ENCODE assay signal across 2 cellular contexts in the genomic region with DNA sequence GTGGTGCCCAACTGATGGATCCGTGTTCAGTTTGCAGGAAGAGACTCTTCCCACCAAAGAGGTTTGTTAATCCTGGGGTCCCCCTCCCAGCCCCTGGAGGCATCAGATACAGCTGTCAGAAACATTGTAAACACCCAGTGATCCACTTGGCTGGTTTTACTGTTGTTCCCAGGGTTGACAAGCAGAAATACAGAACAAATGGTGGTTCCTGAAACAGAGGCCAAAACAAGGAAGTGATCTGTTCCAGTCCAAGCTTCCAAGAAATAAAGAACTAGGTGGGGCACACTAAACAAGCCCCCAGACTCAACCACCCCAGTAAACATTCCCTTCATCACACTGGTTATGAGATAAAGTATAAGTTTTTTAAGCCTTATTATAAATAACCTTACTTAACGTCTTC.
TF ChIP-seq lines count a peak whose summit lies in the region.

No MANE protein-coding gene starts in this region.

TF ChIP-seq in HCT116, 20 proteins besides CTCF, POLR2A, EP300 and RAD21:
- TF ChIP-seq, protein P1, sequence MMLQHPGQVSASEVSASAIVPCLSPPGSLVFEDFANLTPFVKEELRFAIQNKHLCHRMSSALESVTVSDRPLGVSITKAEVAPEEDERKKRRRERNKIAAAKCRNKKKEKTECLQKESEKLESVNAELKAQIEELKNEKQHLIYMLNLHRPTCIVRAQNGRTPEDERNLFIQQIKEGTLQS (IDR thresholded peaks at IDR 0.05): no peak
- TF ChIP-seq ZFX (IDR thresholded peaks at IDR 0.05) (no peak), FOSL1 (IDR thresholded peaks at IDR 0.05; ENCODE audit: low read depth) (no peak)

TF ChIP-seq in GM12878, 131 proteins besides CTCF, POLR2A, EP300 and RAD21:
- TF ChIP-seq SPI1 (IDR thresholded peaks at IDR 0.05; ENCODE audit: borderline replicate concordance, insufficient read depth, low read depth, low read length): peak; percentile 8; the same call in 1 of the 2 replicates
- TF ChIP-seq, protein P2, sequence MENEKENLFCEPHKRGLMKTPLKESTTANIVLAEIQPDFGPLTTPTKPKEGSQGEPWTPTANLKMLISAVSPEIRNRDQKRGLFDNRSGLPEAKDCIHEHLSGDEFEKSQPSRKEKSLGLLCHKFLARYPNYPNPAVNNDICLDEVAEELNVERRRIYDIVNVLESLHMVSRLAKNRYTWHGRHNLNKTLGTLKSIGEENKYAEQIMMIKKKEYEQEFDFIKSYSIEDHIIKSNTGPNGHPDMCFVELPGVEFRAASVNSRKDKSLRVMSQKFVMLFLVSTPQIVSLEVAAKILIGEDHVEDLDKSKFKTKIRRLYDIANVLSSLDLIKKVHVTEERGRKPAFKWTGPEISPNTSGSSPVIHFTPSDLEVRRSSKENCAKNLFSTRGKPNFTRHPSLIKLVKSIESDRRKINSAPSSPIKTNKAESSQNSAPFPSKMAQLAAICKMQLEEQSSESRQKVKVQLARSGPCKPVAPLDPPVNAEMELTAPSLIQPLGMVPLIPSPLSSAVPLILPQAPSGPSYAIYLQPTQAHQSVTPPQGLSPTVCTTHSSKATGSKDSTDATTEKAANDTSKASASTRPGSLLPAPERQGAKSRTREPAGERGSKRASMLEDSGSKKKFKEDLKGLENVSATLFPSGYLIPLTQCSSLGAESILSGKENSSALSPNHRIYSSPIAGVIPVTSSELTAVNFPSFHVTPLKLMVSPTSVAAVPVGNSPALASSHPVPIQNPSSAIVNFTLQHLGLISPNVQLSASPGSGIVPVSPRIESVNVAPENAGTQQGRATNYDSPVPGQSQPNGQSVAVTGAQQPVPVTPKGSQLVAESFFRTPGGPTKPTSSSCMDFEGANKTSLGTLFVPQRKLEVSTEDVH (IDR thresholded peaks at IDR 0.05; ENCODE audit: low read depth, partially characterized antibody): no peak
- no peak for TF ChIP-seq SMAD5 (IDR thresholded peaks at IDR 0.05; ENCODE audit: low read depth)
- no peak for TF ChIP-seq SP1 (IDR thresholded peaks at IDR 0.05; ENCODE audit: low read depth, low read length)
TF ChIP-seq in GM12878: peak in this region for 1.
